In the genomic region with DNA sequence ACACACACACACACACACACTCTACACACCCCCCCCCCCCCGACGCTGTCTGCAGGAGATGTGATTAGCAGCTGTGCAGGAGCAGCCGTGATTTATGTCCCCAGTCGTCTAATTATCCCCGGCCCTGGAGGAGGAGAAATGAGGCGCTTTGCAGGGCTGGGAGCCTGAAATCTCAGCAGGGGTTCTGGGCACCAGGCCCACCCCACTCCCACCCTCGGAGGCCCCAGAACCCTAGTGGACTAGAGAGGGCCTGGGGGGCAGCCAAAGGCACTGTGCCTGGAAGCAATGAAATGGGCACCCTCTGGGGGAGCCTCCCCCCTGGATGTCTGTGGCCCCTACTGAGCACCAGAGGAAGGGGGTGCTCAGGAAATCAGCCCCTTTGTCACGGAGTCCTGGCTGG, we compare ENCODE assay signal across 22 cellular contexts.
DNase-seq lines count a peak whose midpoint lies in the region; ATAC-seq and TF ChIP-seq lines count a peak whose summit lies in the region.
"Had no signal": no experiment of that assay in that cellular context is flagged by ENCODE, and none has a peak within 500 bp of the region (broad histone marks: within the 10 kb centered on the region; RNA-seq: fewer than 3 reads in every experiment).

No MANE protein-coding gene starts in this region.

- H3K27ac ChIP-seq in neural cell (ENCODE audit: low read length): no peak overlapping the region
- H3K27ac ChIP-seq: neutrophil, psoas muscle, SK-N-MC, upper lobe of right lung had no signal

- no peak for TF ChIP-seq RAD21 in neural cell (conservative IDR thresholded peaks at IDR 0.05)

- TF ChIP-seq CTCF in neural cell (IDR thresholded peaks at IDR 0.05; ENCODE audit: poor library complexity, severe bottlenecking): no peak

- peak overlapping the region; percentile 10 for H3K4me2 ChIP-seq in neural cell (ENCODE audit: low read length)

- H3K9me2 ChIP-seq in neural cell (ENCODE audit: insufficient read depth, low read length): no peaks in the 10 kb centered on the region

- no peak overlapping the region for H2AFZ ChIP-seq in neural cell (ENCODE audit: low read depth, low read length)

- no peaks in the 10 kb centered on the region for H3K36me3 ChIP-seq in neural cell (ENCODE audit: insufficient read depth, low read length)
- H3K36me3 ChIP-seq: neutrophil, upper lobe of right lung had no signal

- no peak for TF ChIP-seq EP300 in neural cell (conservative IDR thresholded peaks at IDR 0.05; ENCODE audit: poor library complexity, severe bottlenecking)

- DNase-seq in NCI-H524 (lab: John Stamatoyannopoulos, UW) (peak; percentile 63 to 79), NCI-H524 treated with DMSO at 0.1 percent for 48 hours (lab: John Stamatoyannopoulos, UW) (no peak), NCI-H1694 (lab: John Stamatoyannopoulos, UW) (peak; percentile 51), NCI-H82 treated with DMSO at 0.1 percent for 48 hours (lab: John Stamatoyannopoulos, UW; ENCODE audit: unreplicated experiment) (peak; percentile 81), NCI-H526 treated with DMSO at 0.1 percent for 48 hours (lab: John Stamatoyannopoulos, UW) (no peak), HPDE6-E6E7 (ENCODE audit: extremely low spot score) (no peak)
- DNase-seq: activated CD4-positive, alpha-beta memory T cell treated with anti-CD3 and anti-CD28 coated beads, Interleukin-2, amount 10 ng/mL, durations not matched to agents 7 days and 5 days; activated CD4-positive, CD25-positive, alpha-beta regulatory T cell; activated gamma-delta T cell; activated naive CD8-positive, alpha-beta T cell treated with anti-CD3 and anti-CD28 coated beads, Interleukin-2, amount 50 U/mL, for 24 hours; activated T-cell treated with anti-CD3 and anti-CD28 coated beads for 4 hours; effector memory CD4-positive, alpha-beta T cell; foreskin melanocyte; islet precursor cell; NCI-H2029 treated with DMSO at 0.1 percent for 48 hours; NK-92 treated with Interleukin-12 subunit alpha and Interleukin-12 subunit beta, amount 100 ng/mL, for 24 hours; upper lobe of right lung had no signal

- H4K20me1 ChIP-seq in neural cell (ENCODE audit: insufficient read depth): no peaks in the 10 kb centered on the region

- peak overlapping the region; percentile 46 for H3K4me3 ChIP-seq in neural cell (ENCODE audit: low read length)
- H3K4me3 ChIP-seq: psoas muscle, upper lobe of right lung had no signal

- no peaks in the 10 kb centered on the region for H3K9me3 ChIP-seq in neural cell (ENCODE audit: low read length)
- H3K9me3 ChIP-seq: neutrophil, psoas muscle, upper lobe of right lung had no signal

- H3K79me2 ChIP-seq in neural cell (replicated peaks; ENCODE audit: insufficient read depth, low read length): no peaks in the 10 kb centered on the region

- no peaks in the 10 kb centered on the region for H3F3A ChIP-seq in neural cell (ENCODE audit: insufficient read depth, low read length, poor library complexity, severe bottlenecking)

- peak overlapping the region; percentile 29 for H3K9ac ChIP-seq in neural cell (ENCODE audit: low read length)

- ATAC-seq in GM19328 (IDR thresholded peaks at IDR 0.05; ENCODE audit: unreplicated experiment): no peak
- ATAC-seq: activated naive CD8-positive, alpha-beta T cell treated with anti-CD3 and anti-CD28 coated beads, Interleukin-2, amount 50 U/mL, for 24 hours had no signal

- H3K27me3 ChIP-seq in neural cell (ENCODE audit: insufficient read depth, low read depth, low read length): no peaks in the 10 kb centered on the region
- H3K27me3 ChIP-seq: upper lobe of right lung had no signal

TF ChIP-seq in neural cell, 6 proteins besides CTCF, POLR2A, EP300 and RAD21:
- TF ChIP-seq EZH2 (IDR thresholded peaks at IDR 0.05; ENCODE audit: borderline replicate concordance, insufficient read depth, low read length, poor library complexity, severe bottlenecking) (no peak), TAF1 (IDR thresholded peaks at IDR 0.05; ENCODE audit: low read depth) (no peak), SMC3 (conservative IDR thresholded peaks at IDR 0.05; ENCODE audit: poor library complexity) (no peak), POLR2AphosphoS5 (IDR thresholded peaks at IDR 0.05) (no peak), MXI1 (conservative IDR thresholded peaks at IDR 0.05; ENCODE audit: poor library complexity, severe bottlenecking) (no peak)
- TF ChIP-seq, protein P1, sequence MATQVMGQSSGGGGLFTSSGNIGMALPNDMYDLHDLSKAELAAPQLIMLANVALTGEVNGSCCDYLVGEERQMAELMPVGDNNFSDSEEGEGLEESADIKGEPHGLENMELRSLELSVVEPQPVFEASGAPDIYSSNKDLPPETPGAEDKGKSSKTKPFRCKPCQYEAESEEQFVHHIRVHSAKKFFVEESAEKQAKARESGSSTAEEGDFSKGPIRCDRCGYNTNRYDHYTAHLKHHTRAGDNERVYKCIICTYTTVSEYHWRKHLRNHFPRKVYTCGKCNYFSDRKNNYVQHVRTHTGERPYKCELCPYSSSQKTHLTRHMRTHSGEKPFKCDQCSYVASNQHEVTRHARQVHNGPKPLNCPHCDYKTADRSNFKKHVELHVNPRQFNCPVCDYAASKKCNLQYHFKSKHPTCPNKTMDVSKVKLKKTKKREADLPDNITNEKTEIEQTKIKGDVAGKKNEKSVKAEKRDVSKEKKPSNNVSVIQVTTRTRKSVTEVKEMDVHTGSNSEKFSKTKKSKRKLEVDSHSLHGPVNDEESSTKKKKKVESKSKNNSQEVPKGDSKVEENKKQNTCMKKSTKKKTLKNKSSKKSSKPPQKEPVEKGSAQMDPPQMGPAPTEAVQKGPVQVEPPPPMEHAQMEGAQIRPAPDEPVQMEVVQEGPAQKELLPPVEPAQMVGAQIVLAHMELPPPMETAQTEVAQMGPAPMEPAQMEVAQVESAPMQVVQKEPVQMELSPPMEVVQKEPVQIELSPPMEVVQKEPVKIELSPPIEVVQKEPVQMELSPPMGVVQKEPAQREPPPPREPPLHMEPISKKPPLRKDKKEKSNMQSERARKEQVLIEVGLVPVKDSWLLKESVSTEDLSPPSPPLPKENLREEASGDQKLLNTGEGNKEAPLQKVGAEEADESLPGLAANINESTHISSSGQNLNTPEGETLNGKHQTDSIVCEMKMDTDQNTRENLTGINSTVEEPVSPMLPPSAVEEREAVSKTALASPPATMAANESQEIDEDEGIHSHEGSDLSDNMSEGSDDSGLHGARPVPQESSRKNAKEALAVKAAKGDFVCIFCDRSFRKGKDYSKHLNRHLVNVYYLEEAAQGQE (IDR thresholded peaks at IDR 0.05; ENCODE audit: borderline replicate concordance): no peak

Comparison
In these comparisons a context has a peak if more than half of its experiments do, and no peak if none do; other contexts are left out.
1. DNase-seq: peak in NCI-H524 (2 of 2), NCI-H1694 (single experiment) and NCI-H82 treated with DMSO at 0.1 percent for 48 hours (single experiment); none in NCI-H524 treated with DMSO at 0.1 percent for 48 hours (single experiment), NCI-H526 treated with DMSO at 0.1 percent for 48 hours (single experiment) and HPDE6-E6E7 (single experiment).